In the genomic region with DNA sequence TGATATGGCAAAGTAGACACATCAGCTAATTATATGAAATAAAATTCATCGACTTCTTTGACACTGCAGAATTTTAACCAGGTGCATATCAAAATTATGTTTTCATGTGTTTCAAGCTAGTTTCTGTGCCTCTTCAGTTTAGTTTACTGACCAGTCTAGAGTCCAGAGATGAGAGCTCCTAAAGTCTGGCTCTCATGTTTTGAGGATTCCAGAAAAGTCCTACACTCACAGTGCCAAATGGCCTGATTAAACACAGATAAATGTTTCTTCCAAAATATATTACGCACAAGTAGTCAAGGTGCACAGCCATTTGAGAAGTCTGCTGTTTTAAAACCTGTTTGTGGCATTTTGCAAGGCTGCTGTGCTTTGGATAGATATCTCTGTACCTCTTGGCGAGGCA, we compare ENCODE assay signal across 22 cellular contexts.
"Had no signal": no experiment of that assay in that cellular context is flagged by ENCODE, and none has a peak within 500 bp of the region (broad histone marks: within the 10 kb centered on the region; RNA-seq: fewer than 3 reads in every experiment).

No MANE protein-coding gene starts in this region.

- H3K9me3 Mint-ChIP-seq: activated CD4-positive, alpha-beta T cell treated with anti-CD3 and anti-CD28 coated beads, Interleukin-2, amount 10 ng/mL, durations not matched to agents 7 days and 5 days; activated CD8-positive, alpha-beta T cell treated with anti-CD3 and anti-CD28 coated beads for 36 hours; activated naive CD8-positive, alpha-beta T cell treated with anti-CD3 and anti-CD28 coated beads, Interleukin-2, amount 50 U/mL, for 24 hours; endodermal cell; naive thymus-derived CD4-positive, alpha-beta T cell; stimulated activated memory B cell treated with anti-CD40 and anti-IgM and Interleukin-4, amounts not matched to agents 10 μg/mL and 1 μg/mL and 100 μg/mL, for 72 hours had no signal

- ATAC-seq: activated CD8-positive, alpha-beta memory T cell treated with anti-CD3 and anti-CD28 coated beads, Interleukin-2, amount 10 ng/mL, durations not matched to agents 7 days and 5 days; activated CD8-positive, alpha-beta T cell treated with anti-CD3 and anti-CD28 coated beads for 36 hours; activated naive CD8-positive, alpha-beta T cell treated with anti-CD3 and anti-CD28 coated beads, Interleukin-2, amount 50 U/mL, for 24 hours; heart right ventricle; left colon; naive thymus-derived CD4-positive, alpha-beta T cell; right cardiac atrium; stimulated activated memory B cell treated with anti-CD40 and anti-IgM and Interleukin-4, amounts not matched to agents 10 μg/mL and 1 μg/mL and 100 μg/mL, for 72 hours had no signal

- H3K4me3 ChIP-seq: coronary artery, heart right ventricle, lower lobe of right lung, ovary, skin epidermis, thoracic aorta had no signal

- H3K27ac ChIP-seq: coronary artery, heart right ventricle, lower lobe of right lung, ovary, thoracic aorta had no signal

- H3K9me3 ChIP-seq: heart right ventricle, lower lobe of right lung, ovary, thoracic aorta had no signal

- DNase-seq: activated CD4-positive, alpha-beta T cell treated with anti-CD3 and anti-CD28 coated beads, Interleukin-2, amount 10 ng/mL, durations not matched to agents 7 days and 5 days; activated CD4-positive, CD25-positive, alpha-beta regulatory T cell treated with anti-CD3 and anti-CD28 coated beads, Interleukin-2, amount 50 U/mL, for 72 hours; activated CD8-positive, alpha-beta memory T cell treated with anti-CD3 and anti-CD28 coated beads, Interleukin-2, amount 10 ng/mL, durations not matched to agents 7 days and 5 days; activated CD8-positive, alpha-beta T cell treated with anti-CD3 and anti-CD28 coated beads for 36 hours; activated gamma-delta T cell; activated naive CD4-positive, alpha-beta T cell treated with anti-CD3 and anti-CD28 coated beads, Interleukin-2, amount 50 U/mL, for 16 hours; activated naive CD8-positive, alpha-beta T cell treated with anti-CD3 and anti-CD28 coated beads, Interleukin-2, amount 50 U/mL, for 24 hours; activated T-cell treated with anti-CD3 and anti-CD28 coated beads for 4 hours; cerebellar nuclear complex; endodermal cell; heart right ventricle; islet precursor cell; left colon; lower lobe of right lung; naive thymus-derived CD4-positive, alpha-beta T cell; ovary; right cardiac atrium; stimulated activated CD4-positive, alpha-beta T cell treated with anti-CD3 and anti-CD28 coated beads, Interleukin-15, amount 100 ng/mL, for 24 hours had no signal

- H3K4me1 Mint-ChIP-seq: activated CD4-positive, alpha-beta T cell treated with anti-CD3 and anti-CD28 coated beads, Interleukin-2, amount 10 ng/mL, durations not matched to agents 7 days and 5 days; activated CD8-positive, alpha-beta memory T cell treated with anti-CD3 and anti-CD28 coated beads, Interleukin-2, amount 10 ng/mL, durations not matched to agents 7 days and 5 days; activated naive CD8-positive, alpha-beta T cell treated with anti-CD3 and anti-CD28 coated beads, Interleukin-2, amount 50 U/mL, for 24 hours had no signal

- H3K27ac Mint-ChIP-seq: activated CD4-positive, alpha-beta T cell treated with anti-CD3 and anti-CD28 coated beads, Interleukin-2, amount 10 ng/mL, durations not matched to agents 7 days and 5 days; activated CD8-positive, alpha-beta memory T cell treated with anti-CD3 and anti-CD28 coated beads, Interleukin-2, amount 10 ng/mL, durations not matched to agents 7 days and 5 days; activated CD8-positive, alpha-beta T cell treated with anti-CD3 and anti-CD28 coated beads for 36 hours; activated naive CD8-positive, alpha-beta T cell treated with anti-CD3 and anti-CD28 coated beads, Interleukin-2, amount 50 U/mL, for 24 hours; endodermal cell; stimulated activated memory B cell treated with anti-CD40 and anti-IgM and Interleukin-4, amounts not matched to agents 10 μg/mL and 1 μg/mL and 100 μg/mL, for 72 hours had no signal

- H3K27me3 ChIP-seq: heart right ventricle, ovary had no signal

- H3K36me3 ChIP-seq: ovary, thoracic aorta had no signal

- H3K36me3 Mint-ChIP-seq: activated CD8-positive, alpha-beta memory T cell treated with anti-CD3 and anti-CD28 coated beads, Interleukin-2, amount 10 ng/mL, durations not matched to agents 7 days and 5 days had no signal

- H3K4me3 Mint-ChIP-seq: activated CD4-positive, alpha-beta T cell treated with anti-CD3 and anti-CD28 coated beads, Interleukin-2, amount 10 ng/mL, durations not matched to agents 7 days and 5 days; activated CD8-positive, alpha-beta memory T cell treated with anti-CD3 and anti-CD28 coated beads, Interleukin-2, amount 10 ng/mL, durations not matched to agents 7 days and 5 days; activated CD8-positive, alpha-beta T cell treated with anti-CD3 and anti-CD28 coated beads for 36 hours; activated naive CD8-positive, alpha-beta T cell treated with anti-CD3 and anti-CD28 coated beads, Interleukin-2, amount 50 U/mL, for 24 hours; endodermal cell; naive thymus-derived CD4-positive, alpha-beta T cell; stimulated activated memory B cell treated with anti-CD40 and anti-IgM and Interleukin-4, amounts not matched to agents 10 μg/mL and 1 μg/mL and 100 μg/mL, for 72 hours had no signal

- H3K27me3 Mint-ChIP-seq: activated CD4-positive, alpha-beta T cell treated with anti-CD3 and anti-CD28 coated beads, Interleukin-2, amount 10 ng/mL, durations not matched to agents 7 days and 5 days; activated CD8-positive, alpha-beta T cell treated with anti-CD3 and anti-CD28 coated beads for 36 hours; activated naive CD8-positive, alpha-beta T cell treated with anti-CD3 and anti-CD28 coated beads, Interleukin-2, amount 50 U/mL, for 24 hours; naive thymus-derived CD4-positive, alpha-beta T cell; stimulated activated memory B cell treated with anti-CD40 and anti-IgM and Interleukin-4, amounts not matched to agents 10 μg/mL and 1 μg/mL and 100 μg/mL, for 72 hours had no signal
